ENCODE assay signal across 22 cellular contexts in the genomic region with DNA sequence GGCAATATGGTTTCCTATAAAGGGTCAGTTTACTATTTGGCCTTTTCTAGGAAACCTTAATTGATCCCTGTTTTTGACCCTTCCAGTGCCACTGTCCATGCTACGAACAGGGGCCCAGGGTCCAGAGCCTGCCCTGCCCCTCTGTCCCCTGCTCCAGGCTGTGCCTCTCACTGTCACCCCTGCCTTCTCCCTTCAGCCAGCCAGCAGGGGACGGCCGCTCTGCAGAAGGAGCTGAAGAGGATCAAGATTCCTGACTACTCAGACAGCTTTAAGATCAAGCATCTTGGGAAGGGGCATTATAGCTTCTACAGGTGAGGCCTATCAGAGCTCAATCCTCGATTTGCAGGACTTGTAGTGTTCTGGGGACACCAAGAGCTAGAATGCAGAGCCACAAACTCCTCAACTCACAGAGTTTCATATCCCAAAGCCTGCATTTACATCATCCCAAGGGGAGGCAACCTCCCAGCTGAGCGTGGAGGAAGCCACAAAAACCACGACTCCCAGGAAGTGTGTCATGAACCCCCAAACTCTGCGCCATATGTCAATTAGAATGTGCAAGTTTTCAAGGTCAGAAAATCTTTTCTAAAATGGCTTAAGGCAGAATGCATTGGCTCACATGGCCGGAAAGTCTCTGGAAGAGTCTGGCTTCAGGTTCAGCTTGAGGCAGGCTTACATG. TPM values are rescaled to one million over a fixed set of nuclear protein-coding genes. Genes with fewer than 3 reads are reported as not detected.
DNase-seq lines count a peak whose midpoint lies in the region; ATAC-seq, FAIRE-seq and TF ChIP-seq lines count a peak whose summit lies in the region.
"Had no signal": no experiment of that assay in that cellular context is flagged by ENCODE, and none has a peak within 500 bp of the region (broad histone marks: within the 10 kb centered on the region; RNA-seq: fewer than 3 reads in every experiment).

No MANE protein-coding gene starts in this region.

- H3K27me3 ChIP-seq in K562 (ENCODE audit: control insufficient read depth in 2 of 2, insufficient read depth in 2 of 2, low read length in 2 of 2): peaks cover 15 to 29% of the 10 kb centered on the region in 2 experiments
- peaks cover 0 to 50% (median 11%) of the 10 kb centered on the region in 7 donors for H3K27me3 ChIP-seq in heart right ventricle
- H3K27me3 ChIP-seq: ascending aorta had no signal

- H3K9me3 ChIP-seq in K562 (replicated peaks; ENCODE audit: control insufficient read depth, insufficient read depth, low read depth, low read length) (0 out of 2 replicates have a peak, but pooled peaks cover 6% of the 10 kb centered on the region), heart right ventricle (peaks cover 0 to 6% (median 0%) of the 10 kb centered on the region in 11 donors)
- H3K9me3 ChIP-seq: ascending aorta, left ventricle myocardium inferior, spleen had no signal

- H3K36me3 ChIP-seq in K562 (ENCODE audit: control insufficient read depth, insufficient read depth, low read length) (no peaks in the 10 kb centered on the region), heart right ventricle (no peaks in the 10 kb centered on the region)
- H3K36me3 ChIP-seq: ascending aorta, left ventricle myocardium inferior had no signal

- H3K4me3 ChIP-seq in K562 (no peak overlapping the region), heart right ventricle (no peak overlapping the region)
- H3K4me3 ChIP-seq: ascending aorta, left ventricle myocardium inferior, spleen had no signal

- H3K9me1 ChIP-seq in K562 (ENCODE audit: control insufficient read depth, insufficient read depth, low read length): no peaks in the 10 kb centered on the region

- TF ChIP-seq POLR2A in K562 (conservative IDR thresholded peaks at IDR 0.05): no peak

- no peaks in the 10 kb centered on the region for H4K20me1 ChIP-seq in K562 (replicated peaks; ENCODE audit: control insufficient read depth, insufficient read depth, low read length)

- intact Hi-C loops in K562 (cut with micrococcal nuclease): no loop called here
- intact Hi-C loops in heart right ventricle (cut with DNase I): loop anchor here in 2 of 10 donors (5.0 kb wide), 2 partner anchors 75 to 80 kb away; no protein-coding TSS in a partner anchor

- CTCF ChIA-PET in K562 (lab: Yijun Ruan, JAX; ENCODE audit: low intra/inter-chr PET ratio): no interaction called here

- H3K4me1 ChIP-seq in K562 (replicated peaks in 1 of 2; ENCODE audit: control insufficient read depth in 2 of 2, insufficient read depth in 2 of 2, low read length in 2 of 2) (peaks cover 0 to 6% of the 10 kb centered on the region in 2 experiments; a peak in 1 of 5 replicates), heart right ventricle (peaks cover 0 to 30% (median 0%) of the 10 kb centered on the region in 9 donors)
- H3K4me1 ChIP-seq: ascending aorta, left ventricle myocardium inferior had no signal

- no TSS peak for BruUV-seq in K562 (replicated peaks; lab: Mats Ljungman, UMichigan)

- no peaks in the 10 kb centered on the region for H3K79me2 ChIP-seq in K562 (ENCODE audit: control insufficient read depth, insufficient read depth, low read length)

- POLR2A ChIA-PET in K562 (lab: Yijun Ruan, JAX): interaction anchor here (0.6 to 1.1 kb wide), 2 partner anchors 21 to 391 kb away, joined by 3 read pairs; no protein-coding TSS in a partner anchor

- in situ Hi-C loops in K562 (cut with MboI): no loop called here

- no peak overlapping the region for H3K4me2 ChIP-seq in K562 (ENCODE audit: insufficient read depth, low read length)

- H3K27ac ChIP-seq in K562 (ENCODE audit: extremely low read depth, low read depth, low read length) (no peak overlapping the region), heart right ventricle (no peak overlapping the region)
- H3K27ac ChIP-seq: ascending aorta, left ventricle myocardium inferior, spleen had no signal

- 5% methylated on average over 8 of the region's 8 CpGs for WGBS in K562 (ENCODE audit: insufficient coverage, low coverage, missing lambda C conversion rate)
- WGBS in heart right ventricle, 2 donors: 82 to 87% methylated on average over 8 of the region's 8 CpGs

- H3K9ac ChIP-seq in K562 (ENCODE audit: insufficient read depth in 1 of 2, low read depth in 2 of 2, low read length in 2 of 2): no peak overlapping the region

- FAIRE-seq in K562 (lab: Jason Lieb, UNC): no peak
- FAIRE-seq: RCC 7860 had no signal

- DNase-seq in EH (ENCODE audit: low read depth) (peak; percentile 85), M059J (ENCODE audit: low read depth) (peak; percentile 90), K562 (ENCODE audit: extremely low read depth in 1 of 4, low spot score in 3 of 4) (no peak), myocyte (ENCODE audit: low read depth) (peak; percentile 24), NK-92 (lab: John Stamatoyannopoulos, UW; ENCODE audit: unreplicated experiment) (no peak), activated gamma-delta T cell treated with Interleukin-2 at 50 U/mL for 16 hours (no peak), heart right ventricle (no peak)
- DNase-seq: activated CD4-positive, alpha-beta T cell treated with anti-CD3 and anti-CD28 coated beads, Interleukin-2, amount 50 U/mL, for 1 hour; activated T-cell treated with anti-CD3 and anti-CD28 coated beads, Interleukin-2, amount 50 U/mL, for 72 hours; CD8-positive, alpha-beta T cell; effector CD4-positive, alpha-beta T cell; head of caudate nucleus; left ventricle myocardium inferior; NCI-H1417; nucleus accumbens; spleen; substantia nigra had no signal

- no peak for ATAC-seq in K562
- ATAC-seq in HG03457 (IDR thresholded peaks at IDR 0.05; ENCODE audit: unreplicated experiment): no peak
- ATAC-seq in heart right ventricle: no peak
- ATAC-seq: activated T-cell treated with anti-CD3 and anti-CD28 coated beads, Interleukin-2, amount 50 U/mL, for 72 hours; CD8-positive, alpha-beta T cell had no signal

- no peak overlapping the region for H2AFZ ChIP-seq in K562 (ENCODE audit: low read depth, low read length)

- no peak for TF ChIP-seq RAD21 in K562 (CRISPR knock-in tag; conservative IDR thresholded peaks at IDR 0.05 in 1 of 2, IDR thresholded peaks at IDR 0.05 in 1 of 2)

- no peak for TF ChIP-seq EP300 in K562 (IDR thresholded peaks at IDR 0.05; ENCODE audit: low read length)

- TF ChIP-seq CTCF in K562 (IDR thresholded peaks at IDR 0.05 in 2 of 3, conservative IDR thresholded peaks at IDR 0.05 in 1 of 3; ENCODE audit: insufficient read depth in 2 of 3, low read depth in 1 of 3, low read length in 3 of 3) (no peak), heart right ventricle (IDR thresholded peaks at IDR 0.05) (no peak)

RNA-seq across cellular contexts. Expression of gene BPI, which starts 3.6 kb away (rescaled TPM):
- 0.91 and 1.5 TPM in 2 replicates for total RNA-seq in M059J (2014; rRNA removed; shearing (Covaris generic))
- total RNA-seq in K562 (2011; cell fraction: chromatin; rRNA removed; ENCODE audit: low replicate concordance): not detected in 2 replicates
- not detected in 2 replicates for total RNA-seq in K562 (2011; cell fraction: nucleolus; rRNA removed)
- total RNA-seq in K562 (2011; cell fraction: nucleoplasm; rRNA removed): not detected in 2 replicates
- total RNA-seq in K562 (2014; rRNA removed) (not detected in 2 replicates), K562 (2014; rRNA removed; fragmentation: Illumina TruSeq; extraction: Trizol) (not detected in 2 replicates), K562 (2015; rRNA removed; fragmentation: Illumina TruSeq; extraction: Trizol) (not detected in 2 replicates), K562 (2021) (not detected in 2 replicates), myocyte (not detected in 2 replicates), heart right ventricle (1 to 10 TPM in 1 of 10 donors, under 1 TPM in 3, not detected in 6; 0.15 to 1.6 (median 0.18) TPM)
- polyA plus RNA-seq in K562 (2011; rRNA removed) (not detected in 2 replicates), K562 (2014; fragmentation: Illumina TruSeq; extraction: Trizol) (not detected in 2 replicates), K562 (2014; fragmentation: Nextera tagmentation; extraction: Ambion mirVana) (not detected), K562 (2014; rRNA removed) (not detected in 2 replicates), heart right ventricle (under 1 TPM in 1 of 2 donors, not detected in 1; 0.01 TPM)
- polyA plus RNA-seq in K562 (2011; cell fraction: cytosol; rRNA removed): not detected in 2 replicates
- not detected in 2 replicates for polyA plus RNA-seq in K562 (2011; cell fraction: nucleus; rRNA removed)
- not detected in 2 replicates for polyA plus RNA-seq in K562 (2012)
- polyA minus RNA-seq in K562 (2011; rRNA and poly(A)+ RNA removed): not detected in 2 replicates
- polyA minus RNA-seq in K562 (2011; cell fraction: cytosol; rRNA and poly(A)+ RNA removed): not detected in 2 replicates
- not detected in 2 replicates for polyA minus RNA-seq in K562 (2011; cell fraction: nucleus; rRNA and poly(A)+ RNA removed)
- polyA plus RNA-seq in myocyte (2012): not detected
- total RNA-seq: activated T-cell treated with anti-CD3 and anti-CD28 coated beads, Interleukin-2, amount 50 U/mL, for 72 hours; ascending aorta; CD8-positive, alpha-beta T cell; left ventricle myocardium inferior; NCI-H460; T-helper 2 cell treated with Interferon-gamma antibody and Interleukin-4, amounts not matched to agents 100 ng/mL and 5 ng/mL, for 36 hours had no signal

RNA-seq across cellular contexts. Expression of gene LBP, which starts 38.8 kb away (rescaled TPM):
- total RNA-seq in M059J (2014; rRNA removed; shearing (Covaris generic)): 0.22 TPM in 1 of 2 replicates, not detected in the other
- total RNA-seq in K562 (2011; cell fraction: chromatin; rRNA removed; ENCODE audit: low replicate concordance): not detected in 2 replicates
- total RNA-seq in K562 (2011; cell fraction: nucleolus; rRNA removed): not detected in 2 replicates
- total RNA-seq in K562 (2011; cell fraction: nucleoplasm; rRNA removed): not detected in 2 replicates
- total RNA-seq in K562 (2014; rRNA removed): 0.08 TPM in 1 of 2 replicates, not detected in the other
- not detected in 2 replicates for total RNA-seq in K562 (2014; rRNA removed; fragmentation: Illumina TruSeq; extraction: Trizol)
- total RNA-seq in K562 (2015; rRNA removed; fragmentation: Illumina TruSeq; extraction: Trizol): 0.07 and 0.11 TPM in 2 replicates
- 0.11 and 0.31 TPM in 2 replicates for total RNA-seq in K562 (2021)
- polyA plus RNA-seq in K562 (2011; rRNA removed): 0.10 TPM in 1 of 2 replicates, not detected in the other
- 0.12 and 0.15 TPM in 2 replicates for polyA plus RNA-seq in K562 (2011; cell fraction: cytosol; rRNA removed)
- not detected in 2 replicates for polyA plus RNA-seq in K562 (2011; cell fraction: nucleus; rRNA removed)
- polyA plus RNA-seq in K562 (2012): 0.17 and 0.22 TPM in 2 replicates
- polyA plus RNA-seq in K562 (2014; fragmentation: Illumina TruSeq; extraction: Trizol): 0.15 TPM in 1 of 2 replicates, not detected in the other
- polyA plus RNA-seq in K562 (2014; fragmentation: Nextera tagmentation; extraction: Ambion mirVana): under 1 TPM; 0.06 to 0.07 TPM
- not detected in 2 replicates for polyA plus RNA-seq in K562 (2014; rRNA removed)
- 0.11 and 0.18 TPM in 2 replicates for polyA minus RNA-seq in K562 (2011; rRNA and poly(A)+ RNA removed)
- not detected in 2 replicates for polyA minus RNA-seq in K562 (2011; cell fraction: cytosol; rRNA and poly(A)+ RNA removed)
- polyA minus RNA-seq in K562 (2011; cell fraction: nucleus; rRNA and poly(A)+ RNA removed): not detected in 2 replicates
- not detected in 2 replicates for total RNA-seq in myocyte
- not detected for polyA plus RNA-seq in myocyte (2012)
- total RNA-seq in heart right ventricle: 1 to 10 TPM in 1 of 10 donors, under 1 TPM in 4, not detected in 5; 0.17 to 3.5 (median 0.23) TPM
- polyA plus RNA-seq in heart right ventricle: 1 to 10 TPM in 1 of 2 donors, under 1 TPM in 1; 0.37 to 1.3 TPM
- total RNA-seq: activated T-cell treated with anti-CD3 and anti-CD28 coated beads, Interleukin-2, amount 50 U/mL, for 72 hours; CD8-positive, alpha-beta T cell; NCI-H460; spleen; T-helper 2 cell treated with Interferon-gamma antibody and Interleukin-4, amounts not matched to agents 100 ng/mL and 5 ng/mL, for 36 hours had no signal

RNA-seq across cellular contexts. Expression of gene KIAA1755, which starts 47.0 kb away (rescaled TPM):
- total RNA-seq in M059J (2014; rRNA removed; shearing (Covaris generic)): 1.8 and 3.8 TPM in 2 replicates
- total RNA-seq in K562 (2011; cell fraction: chromatin; rRNA removed; ENCODE audit: low replicate concordance): not detected in 2 replicates
- not detected in 2 replicates for total RNA-seq in K562 (2011; cell fraction: nucleolus; rRNA removed)
- total RNA-seq in K562 (2011; cell fraction: nucleoplasm; rRNA removed): not detected in 2 replicates
- total RNA-seq in K562 (2014; rRNA removed): not detected in 2 replicates
- total RNA-seq in K562 (2014; rRNA removed; fragmentation: Illumina TruSeq; extraction: Trizol): not detected in 2 replicates
- total RNA-seq in K562 (2015; rRNA removed; fragmentation: Illumina TruSeq; extraction: Trizol): not detected in 2 replicates
- total RNA-seq in K562 (2021): not detected in 2 replicates
- polyA plus RNA-seq in K562 (2011; rRNA removed): not detected in 2 replicates
- not detected in 2 replicates for polyA plus RNA-seq in K562 (2011; cell fraction: cytosol; rRNA removed)
- polyA plus RNA-seq in K562 (2011; cell fraction: nucleus; rRNA removed): not detected in 2 replicates
- 0.11 TPM in 1 of 2 replicates, not detected in the other for polyA plus RNA-seq in K562 (2012)
- not detected in 2 replicates for polyA plus RNA-seq in K562 (2014; fragmentation: Illumina TruSeq; extraction: Trizol)
- polyA plus RNA-seq in K562 (2014; fragmentation: Nextera tagmentation; extraction: Ambion mirVana): not detected
- polyA plus RNA-seq in K562 (2014; rRNA removed): 0.12 TPM in 1 of 2 replicates, not detected in the other
- not detected in 2 replicates for polyA minus RNA-seq in K562 (2011; rRNA and poly(A)+ RNA removed)
- polyA minus RNA-seq in K562 (2011; cell fraction: cytosol; rRNA and poly(A)+ RNA removed): not detected in 2 replicates
- polyA minus RNA-seq in K562 (2011; cell fraction: nucleus; rRNA and poly(A)+ RNA removed): not detected in 2 replicates
- total RNA-seq in myocyte: 0.16 and 0.57 TPM in 2 replicates
- 0.55 TPM for polyA plus RNA-seq in myocyte (2012)
- total RNA-seq in heart right ventricle: 1 to 10 TPM; 2.7 to 7.7 (median 5.2) TPM
- 1 to 10 TPM; 2.9 to 6.2 TPM for polyA plus RNA-seq in heart right ventricle
- total RNA-seq: activated T-cell treated with anti-CD3 and anti-CD28 coated beads, Interleukin-2, amount 50 U/mL, for 72 hours; CD8-positive, alpha-beta T cell; NCI-H460; T-helper 2 cell treated with Interferon-gamma antibody and Interleukin-4, amounts not matched to agents 100 ng/mL and 5 ng/mL, for 36 hours had no signal

Comparison
In these comparisons a context has a peak if more than half of its experiments do, and no peak if none do; other contexts are left out.
1. DNase-seq: peak in EH (single experiment), M059J (single experiment) and myocyte (single experiment); none in K562 (0 of 4), NK-92 (single experiment), activated gamma-delta T cell treated with Interleukin-2 at 50 U/mL for 16 hours (single experiment) and heart right ventricle (0 of 2).